Comparison of ENCODE assay signal across 9 cellular contexts in the genomic region with DNA sequence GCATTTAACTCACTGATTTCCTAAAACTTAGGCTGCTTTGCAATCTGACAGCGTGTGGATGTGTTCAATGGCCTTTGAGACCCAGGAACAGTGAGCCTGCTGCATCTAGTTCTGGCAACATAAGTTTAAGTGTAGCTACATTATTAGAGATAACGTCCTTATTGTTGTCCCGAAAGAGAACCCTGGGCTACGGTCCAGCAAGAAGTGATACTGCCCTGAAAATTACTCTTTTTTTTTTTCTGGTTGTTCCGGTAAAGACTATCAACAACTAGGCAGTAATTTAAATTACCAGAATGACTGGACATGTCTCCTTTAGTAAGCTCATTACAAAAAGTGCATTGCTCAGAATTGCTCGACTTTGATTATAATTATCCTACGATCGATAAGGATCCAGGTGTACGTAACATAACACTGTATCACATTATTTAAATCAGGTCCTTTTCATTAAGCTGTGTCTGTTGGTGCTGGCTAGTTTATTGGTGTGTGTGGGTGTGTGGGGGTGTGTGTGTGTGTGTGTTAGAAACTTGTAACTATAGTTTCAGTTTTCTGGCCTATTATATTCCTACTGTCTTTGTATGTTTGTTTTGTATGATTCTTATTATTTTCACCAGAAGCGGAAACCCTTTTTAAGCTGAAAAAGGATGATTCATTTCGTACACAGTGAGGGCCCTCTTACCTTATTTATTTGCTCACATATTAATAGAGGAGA. TPM values are rescaled to one million over a fixed set of nuclear protein-coding genes. Genes with fewer than 3 reads are reported as not detected.
DNase-seq lines count a peak whose midpoint lies in the region; ATAC-seq lines count a peak whose summit lies in the region.
"Had no signal": no experiment of that assay in that cellular context is flagged by ENCODE, and none has a peak within 500 bp of the region (broad histone marks: within the 10 kb centered on the region; RNA-seq: fewer than 3 reads in every experiment).

No MANE protein-coding gene starts in this region.

- in situ Hi-C loops in G401 (cut with HindIII; ENCODE audit: low sequenced_read_pairs) = no loop called here

- peaks cover 56% of the 10 kb centered on the region for H3K4me1 Mint-ChIP-seq in activated CD4-positive, alpha-beta memory T cell treated with anti-CD3 and anti-CD28 coated beads, Interleukin-2, amount 10 ng/mL, durations not matched to agents 7 days and 5 days

- peak overlapping the region; percentile 78 to 93 (median 81) for H3K4me3 ChIP-seq in subcutaneous abdominal adipose tissue (ENCODE audit: low read depth in 1 of 5, low read length in 5 of 5)

- no peaks in the 10 kb centered on the region for H3K9me3 ChIP-seq in subcutaneous abdominal adipose tissue (ENCODE audit: control insufficient read depth in 5 of 5, low read length in 5 of 5)

- peaks cover 0 to 30% (median 23%) of the 10 kb centered on the region in 5 donors for H3K4me1 ChIP-seq in subcutaneous abdominal adipose tissue (ENCODE audit: control insufficient read depth in 5 of 5, insufficient read depth in 5 of 5, low read length in 5 of 5)

- POLR2A ChIA-PET in activated CD4-positive, alpha-beta memory T cell treated with anti-CD3 and anti-CD28 coated beads, Interleukin-2, amount 10 ng/mL, durations not matched to agents 7 days and 5 days (lab: Charles Lee) = interaction anchor here (0.8 to 1.7 kb wide), 14 partner anchors 9 to 241 kb away, joined by 3 to 12 read pairs (median 4); no protein-coding TSS in a partner anchor

- DNase-seq in activated CD4-positive, CD25-positive, alpha-beta regulatory T cell treated with anti-CD3 and anti-CD28 coated beads, Interleukin-2, amount 50 U/mL, for 72 hours = no peak
- peak; percentile 26 for DNase-seq in activated CD4-positive, alpha-beta memory T cell treated with anti-CD3 and anti-CD28 coated beads, Interleukin-2, amount 10 ng/mL, durations not matched to agents 7 days and 5 days
- DNase-seq in left lobe of liver (ENCODE audit: low spot score) = no peak
- no peak for DNase-seq in NCI-H524 treated with DMSO at 0.1 percent for 48 hours (lab: John Stamatoyannopoulos, UW)
- DNase-seq in hippocampal formation (lab: John Stamatoyannopoulos, UW) = no peak
- no peak for DNase-seq in G401 (ENCODE audit: low spot score)
- DNase-seq: hypothalamus had no signal

- peak overlapping the region; percentile 74 for H3K27ac ChIP-seq in subcutaneous abdominal adipose tissue (ENCODE audit: low read depth, low read length)

- H3K27me3 ChIP-seq in subcutaneous abdominal adipose tissue (ENCODE audit: control insufficient read depth in 5 of 5, insufficient read depth in 4 of 5, low read length in 5 of 5) = peaks cover 0 to 6% (median 2%) of the 10 kb centered on the region in 5 donors

- H3K4me3 Mint-ChIP-seq in activated CD4-positive, alpha-beta memory T cell treated with anti-CD3 and anti-CD28 coated beads, Interleukin-2, amount 10 ng/mL, durations not matched to agents 7 days and 5 days = peak overlapping the region; percentile 97

- CTCF ChIA-PET in activated CD4-positive, alpha-beta memory T cell treated with anti-CD3 and anti-CD28 coated beads, Interleukin-2, amount 10 ng/mL, durations not matched to agents 7 days and 5 days (lab: Charles Lee) = interaction anchor here (0.6 to 1.4 kb wide), 4 partner anchors 96 to 1233 kb away, joined by 3 read pairs; no protein-coding TSS in a partner anchor

- no peaks in the 10 kb centered on the region for H3K36me3 ChIP-seq in subcutaneous abdominal adipose tissue (ENCODE audit: control insufficient read depth in 5 of 5, insufficient read depth in 5 of 5, low read length in 5 of 5)

- peak; percentile 28 to 36 for ATAC-seq in activated CD4-positive, CD25-positive, alpha-beta regulatory T cell treated with anti-CD3 and anti-CD28 coated beads, Interleukin-2, amount 50 U/mL, for 24 hours
- peak; percentile 9 for ATAC-seq in left lobe of liver

- peak overlapping the region; percentile 28 to 90 (median 72) for H3K9ac ChIP-seq in subcutaneous abdominal adipose tissue (ENCODE audit: low read length in 5 of 5)

- peaks cover 26% of the 10 kb centered on the region for H3K27me3 Mint-ChIP-seq in activated CD4-positive, alpha-beta memory T cell treated with anti-CD3 and anti-CD28 coated beads, Interleukin-2, amount 10 ng/mL, durations not matched to agents 7 days and 5 days

- H3K9me3 Mint-ChIP-seq in activated CD4-positive, alpha-beta memory T cell treated with anti-CD3 and anti-CD28 coated beads, Interleukin-2, amount 10 ng/mL, durations not matched to agents 7 days and 5 days = no peaks in the 10 kb centered on the region

- no peaks in the 10 kb centered on the region for H3K36me3 Mint-ChIP-seq in activated CD4-positive, alpha-beta memory T cell treated with anti-CD3 and anti-CD28 coated beads, Interleukin-2, amount 10 ng/mL, durations not matched to agents 7 days and 5 days (ENCODE audit: low read depth)

- peak overlapping the region; percentile 73 for H3K27ac Mint-ChIP-seq in activated CD4-positive, alpha-beta memory T cell treated with anti-CD3 and anti-CD28 coated beads, Interleukin-2, amount 10 ng/mL, durations not matched to agents 7 days and 5 days

RNA-seq across cellular contexts. Expression of a gene that starts 3.0 kb away (rescaled TPM):
- total RNA-seq in activated CD4-positive, alpha-beta memory T cell treated with anti-CD3 and anti-CD28 coated beads, Interleukin-2, amount 10 ng/mL, durations not matched to agents 7 days and 5 days = 1 to 10 TPM; 5.4 to 7.1 TPM
- total RNA-seq in left lobe of liver = 19.0 TPM
- not detected in 2 replicates for total RNA-seq in G401 (2014; rRNA removed; shearing (Covaris generic))
